ENCODE assay signal across 1 cellular context in genomic region chrX:47749185-47749967, GRCh38.
TF ChIP-seq lines count a peak whose summit lies in the region.

No MANE protein-coding gene starts in this region.

TF ChIP-seq in IMR-90, 13 proteins besides CTCF, POLR2A, EP300 and RAD21 (continued from another document):
- TF ChIP-seq MAZ (IDR thresholded peaks at IDR 0.05; ENCODE audit: borderline replicate concordance, low read depth, low read length) = no peak
- TF ChIP-seq NFE2L2 (IDR thresholded peaks at IDR 0.05; ENCODE audit: low read depth, low read length) = no peak
- TF ChIP-seq CHD1 (IDR thresholded peaks at IDR 0.05; ENCODE audit: low read depth, low read length) = no peak
- TF ChIP-seq BHLHE40 (IDR thresholded peaks at IDR 0.05; ENCODE audit: low read depth, low read length) = no peak
- TF ChIP-seq MXI1 (IDR thresholded peaks at IDR 0.05; ENCODE audit: borderline replicate concordance, low read depth, low read length) = no peak
- TF ChIP-seq CEBPB (IDR thresholded peaks at IDR 0.05; ENCODE audit: low read depth, low read length) = no peak
- TF ChIP-seq, protein P1, sequence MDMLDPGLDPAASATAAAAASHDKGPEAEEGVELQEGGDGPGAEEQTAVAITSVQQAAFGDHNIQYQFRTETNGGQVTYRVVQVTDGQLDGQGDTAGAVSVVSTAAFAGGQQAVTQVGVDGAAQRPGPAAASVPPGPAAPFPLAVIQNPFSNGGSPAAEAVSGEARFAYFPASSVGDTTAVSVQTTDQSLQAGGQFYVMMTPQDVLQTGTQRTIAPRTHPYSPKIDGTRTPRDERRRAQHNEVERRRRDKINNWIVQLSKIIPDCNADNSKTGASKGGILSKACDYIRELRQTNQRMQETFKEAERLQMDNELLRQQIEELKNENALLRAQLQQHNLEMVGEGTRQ (IDR thresholded peaks at IDR 0.05; ENCODE audit: low read depth, low read length) = no peak
